Comparison of ENCODE assay signal across 1 cellular context in genomic region chr6:158703840-158704822, GRCh38.
TF ChIP-seq lines count a peak whose summit lies in the region.

No MANE protein-coding gene starts in this region.

TF ChIP-seq in HepG2, 621 proteins besides CTCF, POLR2A, EP300 and RAD21 (continued from another document and continues in another):
- TF ChIP-seq, protein P1, sequence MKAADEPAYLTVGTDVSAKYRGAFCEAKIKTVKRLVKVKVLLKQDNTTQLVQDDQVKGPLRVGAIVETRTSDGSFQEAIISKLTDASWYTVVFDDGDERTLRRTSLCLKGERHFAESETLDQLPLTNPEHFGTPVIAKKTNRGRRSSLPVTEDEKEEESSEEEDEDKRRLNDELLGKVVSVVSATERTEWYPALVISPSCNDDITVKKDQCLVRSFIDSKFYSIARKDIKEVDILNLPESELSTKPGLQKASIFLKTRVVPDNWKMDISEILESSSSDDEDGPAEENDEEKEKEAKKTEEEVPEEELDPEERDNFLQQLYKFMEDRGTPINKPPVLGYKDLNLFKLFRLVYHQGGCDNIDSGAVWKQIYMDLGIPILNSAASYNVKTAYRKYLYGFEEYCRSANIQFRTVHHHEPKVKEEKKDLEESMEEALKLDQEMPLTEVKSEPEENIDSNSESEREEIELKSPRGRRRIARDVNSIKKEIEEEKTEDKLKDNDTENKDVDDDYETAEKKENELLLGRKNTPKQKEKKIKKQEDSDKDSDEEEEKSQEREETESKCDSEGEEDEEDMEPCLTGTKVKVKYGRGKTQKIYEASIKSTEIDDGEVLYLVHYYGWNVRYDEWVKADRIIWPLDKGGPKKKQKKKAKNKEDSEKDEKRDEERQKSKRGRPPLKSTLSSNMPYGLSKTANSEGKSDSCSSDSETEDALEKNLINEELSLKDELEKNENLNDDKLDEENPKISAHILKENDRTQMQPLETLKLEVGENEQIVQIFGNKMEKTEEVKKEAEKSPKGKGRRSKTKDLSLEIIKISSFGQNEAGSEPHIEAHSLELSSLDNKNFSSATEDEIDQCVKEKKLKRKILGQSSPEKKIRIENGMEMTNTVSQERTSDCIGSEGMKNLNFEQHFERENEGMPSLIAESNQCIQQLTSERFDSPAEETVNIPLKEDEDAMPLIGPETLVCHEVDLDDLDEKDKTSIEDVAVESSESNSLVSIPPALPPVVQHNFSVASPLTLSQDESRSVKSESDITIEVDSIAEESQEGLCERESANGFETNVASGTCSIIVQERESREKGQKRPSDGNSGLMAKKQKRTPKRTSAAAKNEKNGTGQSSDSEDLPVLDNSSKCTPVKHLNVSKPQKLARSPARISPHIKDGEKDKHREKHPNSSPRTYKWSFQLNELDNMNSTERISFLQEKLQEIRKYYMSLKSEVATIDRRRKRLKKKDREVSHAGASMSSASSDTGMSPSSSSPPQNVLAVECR (CRISPR knock-in tag; IDR thresholded peaks at IDR 0.05; ENCODE audit: borderline replicate concordance): peak; percentile 87
- TF ChIP-seq ZNF232 (CRISPR knock-in tag; IDR thresholded peaks at IDR 0.05; ENCODE audit: borderline replicate concordance) (peak; percentile 88; the same call in 1 of the 2 replicates), ADNP (CRISPR knock-in tag; IDR thresholded peaks at IDR 0.05) (peak; percentile 88), EEA1 (CRISPR knock-in tag; IDR thresholded peaks at IDR 0.05; ENCODE audit: borderline replicate concordance) (peak; percentile 81), SMC3 (IDR thresholded peaks at IDR 0.05; ENCODE audit: low read length) (peak; percentile 64; the same call in 1 of the 2 replicates), UBTF (CRISPR knock-in tag; IDR thresholded peaks at IDR 0.05) (peak; percentile 79), HOXA3 (CRISPR knock-in tag; IDR thresholded peaks at IDR 0.05) (peak; percentile 78), ZNF33B (CRISPR knock-in tag; IDR thresholded peaks at IDR 0.05) (peak; percentile 98), DMAP1 (CRISPR knock-in tag; IDR thresholded peaks at IDR 0.05) (peak; percentile 60; the same call in 1 of the 2 replicates), DDIT3 (CRISPR knock-in tag; IDR thresholded peaks at IDR 0.05) (no peak), IRX3 (CRISPR knock-in tag; IDR thresholded peaks at IDR 0.05; ENCODE audit: borderline replicate concordance, low read depth) (no peak), ZNF282 (IDR thresholded peaks at IDR 0.05; ENCODE audit: partially characterized antibody) (no peak), ZBTB46 (CRISPR knock-in tag; IDR thresholded peaks at IDR 0.05; ENCODE audit: borderline replicate concordance) (peak; percentile 82; the same call in 1 of the 2 replicates), ZFP37 (CRISPR knock-in tag; IDR thresholded peaks at IDR 0.05; ENCODE audit: borderline replicate concordance) (peak; percentile 95), ZNF274 (CRISPR knock-in tag; IDR thresholded peaks at IDR 0.05) (peak; percentile 96), KAT8 (CRISPR knock-in tag; IDR thresholded peaks at IDR 0.05) (peak; percentile 68), XRCC5 (optimal IDR thresholded peaks at IDR 0.05; ENCODE audit: low read length) (peak; percentile 97), KLF16 (CRISPR knock-in tag; IDR thresholded peaks at IDR 0.05) (peak in 1 of 2 experiments; percentile 87; a peak in 2 of 4 replicates), ZNF552 (CRISPR knock-in tag; IDR thresholded peaks at IDR 0.05; ENCODE audit: borderline replicate concordance) (peak; percentile 64; the same call in 1 of the 2 replicates), KLF15 (CRISPR knock-in tag; IDR thresholded peaks at IDR 0.05; ENCODE audit: borderline replicate concordance) (0 out of 2 replicates have a peak, but pooled peaks have one; percentile 69), ZNF549 (CRISPR knock-in tag; IDR thresholded peaks at IDR 0.05) (0 out of 2 replicates have a peak, but pooled peaks have one; percentile 45), NCOA5 (CRISPR knock-in tag; IDR thresholded peaks at IDR 0.05) (no peak), ZNF674 (CRISPR knock-in tag; IDR thresholded peaks at IDR 0.05; ENCODE audit: low read depth) (0 out of 2 replicates have a peak, but pooled peaks have one; percentile 59), ZNF224 (CRISPR knock-in tag; IDR thresholded peaks at IDR 0.05) (no peak), ZNF614 (CRISPR knock-in tag; IDR thresholded peaks at IDR 0.05; ENCODE audit: borderline replicate concordance) (peak; percentile 81; the same call in 1 of the 2 replicates), FOXJ3 (CRISPR knock-in tag; IDR thresholded peaks at IDR 0.05; ENCODE audit: borderline replicate concordance) (peak; percentile 38; the same call in 1 of the 2 replicates), ZNF496 (CRISPR knock-in tag; IDR thresholded peaks at IDR 0.05; ENCODE audit: insufficient replicate concordance) (no peak), SP4 (CRISPR knock-in tag; IDR thresholded peaks at IDR 0.05) (peak; percentile 77; the same call in 1 of the 2 replicates), ZNF878 (CRISPR knock-in tag; IDR thresholded peaks at IDR 0.05) (peak; percentile 82), THRA (CRISPR knock-in tag; IDR thresholded peaks at IDR 0.05; ENCODE audit: borderline replicate concordance) (peak; percentile 87)
- TF ChIP-seq, protein P2, sequence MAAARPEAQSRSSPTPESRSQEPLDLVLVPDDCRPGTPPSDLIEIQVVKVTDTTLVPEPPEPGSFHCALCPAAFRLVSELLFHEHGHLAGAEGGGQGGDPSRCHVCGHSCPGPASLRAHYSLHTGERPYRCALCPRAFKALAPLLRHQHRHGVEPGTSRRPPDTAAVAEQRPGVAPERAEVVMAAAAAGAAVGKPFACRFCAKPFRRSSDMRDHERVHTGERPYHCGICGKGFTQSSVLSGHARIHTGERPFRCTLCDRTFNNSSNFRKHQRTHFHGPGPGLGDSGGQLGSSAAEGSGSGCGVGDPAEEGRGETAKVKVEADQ (CRISPR knock-in tag; IDR thresholded peaks at IDR 0.05; ENCODE audit: borderline replicate concordance): peak; percentile 85
- TF ChIP-seq, protein P3, sequence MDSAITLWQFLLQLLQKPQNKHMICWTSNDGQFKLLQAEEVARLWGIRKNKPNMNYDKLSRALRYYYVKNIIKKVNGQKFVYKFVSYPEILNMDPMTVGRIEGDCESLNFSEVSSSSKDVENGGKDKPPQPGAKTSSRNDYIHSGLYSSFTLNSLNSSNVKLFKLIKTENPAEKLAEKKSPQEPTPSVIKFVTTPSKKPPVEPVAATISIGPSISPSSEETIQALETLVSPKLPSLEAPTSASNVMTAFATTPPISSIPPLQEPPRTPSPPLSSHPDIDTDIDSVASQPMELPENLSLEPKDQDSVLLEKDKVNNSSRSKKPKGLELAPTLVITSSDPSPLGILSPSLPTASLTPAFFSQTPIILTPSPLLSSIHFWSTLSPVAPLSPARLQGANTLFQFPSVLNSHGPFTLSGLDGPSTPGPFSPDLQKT (CRISPR knock-in tag; IDR thresholded peaks at IDR 0.05; ENCODE audit: borderline replicate concordance): no peak
- TF ChIP-seq, protein P4, sequence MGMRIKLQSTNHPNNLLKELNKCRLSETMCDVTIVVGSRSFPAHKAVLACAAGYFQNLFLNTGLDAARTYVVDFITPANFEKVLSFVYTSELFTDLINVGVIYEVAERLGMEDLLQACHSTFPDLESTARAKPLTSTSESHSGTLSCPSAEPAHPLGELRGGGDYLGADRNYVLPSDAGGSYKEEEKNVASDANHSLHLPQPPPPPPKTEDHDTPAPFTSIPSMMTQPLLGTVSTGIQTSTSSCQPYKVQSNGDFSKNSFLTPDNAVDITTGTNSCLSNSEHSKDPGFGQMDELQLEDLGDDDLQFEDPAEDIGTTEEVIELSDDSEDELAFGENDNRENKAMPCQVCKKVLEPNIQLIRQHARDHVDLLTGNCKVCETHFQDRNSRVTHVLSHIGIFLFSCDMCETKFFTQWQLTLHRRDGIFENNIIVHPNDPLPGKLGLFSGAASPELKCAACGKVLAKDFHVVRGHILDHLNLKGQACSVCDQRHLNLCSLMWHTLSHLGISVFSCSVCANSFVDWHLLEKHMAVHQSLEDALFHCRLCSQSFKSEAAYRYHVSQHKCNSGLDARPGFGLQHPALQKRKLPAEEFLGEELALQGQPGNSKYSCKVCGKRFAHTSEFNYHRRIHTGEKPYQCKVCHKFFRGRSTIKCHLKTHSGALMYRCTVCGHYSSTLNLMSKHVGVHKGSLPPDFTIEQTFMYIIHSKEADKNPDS (CRISPR knock-in tag; IDR thresholded peaks at IDR 0.05): 0 out of 2 replicates have a peak, but pooled peaks have one; percentile 76
- TF ChIP-seq, protein P5, sequence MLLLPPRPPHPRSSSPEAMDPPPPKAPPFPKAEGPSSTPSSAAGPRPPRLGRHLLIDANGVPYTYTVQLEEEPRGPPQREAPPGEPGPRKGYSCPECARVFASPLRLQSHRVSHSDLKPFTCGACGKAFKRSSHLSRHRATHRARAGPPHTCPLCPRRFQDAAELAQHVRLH (CRISPR knock-in tag; IDR thresholded peaks at IDR 0.05; ENCODE audit: borderline replicate concordance, low read depth): peak; percentile 93; the same call in 1 of the 2 replicates
- TF ChIP-seq, protein P6, sequence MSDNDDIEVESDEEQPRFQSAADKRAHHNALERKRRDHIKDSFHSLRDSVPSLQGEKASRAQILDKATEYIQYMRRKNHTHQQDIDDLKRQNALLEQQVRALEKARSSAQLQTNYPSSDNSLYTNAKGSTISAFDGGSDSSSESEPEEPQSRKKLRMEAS (IDR thresholded peaks at IDR 0.05): peak; percentile 86
- TF ChIP-seq, protein P7, sequence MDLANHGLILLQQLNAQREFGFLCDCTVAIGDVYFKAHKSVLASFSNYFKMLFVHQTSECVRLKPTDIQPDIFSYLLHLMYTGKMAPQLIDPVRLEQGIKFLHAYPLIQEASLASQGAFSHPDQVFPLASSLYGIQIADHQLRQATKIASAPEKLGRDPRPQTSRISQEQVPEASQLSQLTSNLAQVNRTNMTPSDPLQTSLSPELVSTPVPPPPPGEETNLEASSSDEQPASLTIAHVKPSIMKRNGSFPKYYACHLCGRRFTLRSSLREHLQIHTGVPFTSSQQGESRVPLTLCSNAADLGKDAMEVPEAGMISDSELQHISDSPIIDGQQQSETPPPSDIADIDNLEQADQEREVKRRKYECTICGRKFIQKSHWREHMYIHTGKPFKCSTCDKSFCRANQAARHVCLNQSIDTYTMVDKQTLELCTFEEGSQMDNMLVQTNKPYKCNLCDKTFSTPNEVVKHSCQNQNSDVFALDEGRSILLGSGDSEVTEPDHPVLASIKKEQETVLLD (CRISPR knock-in tag; IDR thresholded peaks at IDR 0.05; ENCODE audit: low read depth): peak; percentile 40; the same call in 1 of the 2 replicates
- TF ChIP-seq, protein P8, sequence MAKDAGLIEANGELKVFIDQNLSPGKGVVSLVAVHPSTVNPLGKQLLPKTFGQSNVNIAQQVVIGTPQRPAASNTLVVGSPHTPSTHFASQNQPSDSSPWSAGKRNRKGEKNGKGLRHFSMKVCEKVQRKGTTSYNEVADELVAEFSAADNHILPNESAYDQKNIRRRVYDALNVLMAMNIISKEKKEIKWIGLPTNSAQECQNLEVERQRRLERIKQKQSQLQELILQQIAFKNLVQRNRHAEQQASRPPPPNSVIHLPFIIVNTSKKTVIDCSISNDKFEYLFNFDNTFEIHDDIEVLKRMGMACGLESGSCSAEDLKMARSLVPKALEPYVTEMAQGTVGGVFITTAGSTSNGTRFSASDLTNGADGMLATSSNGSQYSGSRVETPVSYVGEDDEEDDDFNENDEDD (CRISPR knock-in tag; IDR thresholded peaks at IDR 0.05; ENCODE audit: borderline replicate concordance): peak; percentile 75; the same call in 1 of the 2 replicates
